In genomic region chrX:56767413-56768119, GRCh38 we compare ENCODE assay signal across 8 cellular contexts. TPM values are rescaled to one million over a fixed set of nuclear protein-coding genes. Genes with fewer than 3 reads are reported as not detected.
DNase-seq lines count a peak whose midpoint lies in the region; ATAC-seq, FAIRE-seq and TF ChIP-seq lines count a peak whose summit lies in the region.
"Not testable (repeated sequence)": the region's sequence is repeated elsewhere in the genome, so short reads cannot be mapped to it uniquely, and the experiment has no call there.

No MANE protein-coding gene starts in this region.

- not testable (repeated sequence) for H3K79me2 ChIP-seq in trophoblast cell (ENCODE audit: control insufficient read depth, insufficient read depth, low read length, poor library complexity)

- H3K14ac ChIP-seq in IMR-90 (replicated peaks; ENCODE audit: low read depth, low read length); trophoblast cell (ENCODE audit: low read length): not testable (repeated sequence)

- H2BK5ac ChIP-seq in IMR-90 (ENCODE audit: low read depth, low read length, poor library complexity, severe bottlenecking), result peak overlapping the region; percentile 32
- not testable (repeated sequence) for H2BK5ac ChIP-seq in trophoblast cell (ENCODE audit: low read depth, low read length, poor library complexity)

- H3K4me2 ChIP-seq in IMR-90 (ENCODE audit: low read depth, low read length), result peak overlapping the region; percentile 82
- not testable (repeated sequence) for H3K4me2 ChIP-seq in trophoblast cell (ENCODE audit: low read length)

- TF ChIP-seq POLR2A in IMR-90 (IDR thresholded peaks at IDR 0.05; ENCODE audit: low read depth, low read length); vagina (IDR thresholded peaks at IDR 0.05): not testable (repeated sequence)

- H3K4me3 ChIP-seq in IMR-90 (ENCODE audit: insufficient read depth, low read depth, low read length), result peak overlapping the region; percentile 59
- peak overlapping the region in 2 of 3 donors; percentile 64 to 71 for H3K4me3 ChIP-seq in liver (ENCODE audit: low read depth in 1 of 3, low read length in 3 of 3)
- H3K4me3 ChIP-seq in trophoblast cell (ENCODE audit: low read depth, low read length), result not testable (repeated sequence)
- peak overlapping the region; percentile 50 to 57 for H3K4me3 ChIP-seq in vagina

- H3K9me3 ChIP-seq in IMR-90 (ENCODE audit: control insufficient read depth, insufficient read depth, low read length); liver (ENCODE audit: control insufficient read depth in 4 of 4, low read length in 3 of 4); trophoblast cell (ENCODE audit: insufficient read depth, low read depth, low read length); vagina: not testable (repeated sequence)

- not testable (repeated sequence) for H4K8ac ChIP-seq in IMR-90 (ENCODE audit: low read depth in 2 of 2, low read length in 2 of 2); trophoblast cell (ENCODE audit: low read depth, low read length)

- H2AK9ac ChIP-seq in IMR-90 (replicated peaks; ENCODE audit: low read depth, low read length, poor library complexity), result peak overlapping the region; percentile 55

- intact Hi-C loops in IMR-90 (cut with micrococcal nuclease); vagina (cut with DNase I): not testable (repeated sequence)

- not testable (repeated sequence) for H4K12ac ChIP-seq in trophoblast cell (ENCODE audit: low read depth, low read length)

- H3K9ac ChIP-seq in IMR-90 (ENCODE audit: low read depth, low read length); trophoblast cell (ENCODE audit: low read length): not testable (repeated sequence)
- peak overlapping the region in 1 of 2 donors; percentile 43 for H3K9ac ChIP-seq in liver (ENCODE audit: low read depth in 1 of 2, low read length in 2 of 2)

- not testable (repeated sequence) for H4K5ac ChIP-seq in IMR-90 (ENCODE audit: low read depth, low read length)

- not testable (repeated sequence) for BruUV-seq in IMR-90 (replicated peaks; lab: Mats Ljungman, UMichigan)

- POLR2A ChIA-PET in IMR-90 (lab: Charles Lee; ENCODE audit: unreplicated experiment), result not testable (repeated sequence)

- H4K20me1 ChIP-seq in IMR-90 (ENCODE audit: insufficient read depth, low read length), result not testable (repeated sequence)

- not testable (repeated sequence) for H2BK120ac ChIP-seq in IMR-90 (ENCODE audit: low read depth, low read length); trophoblast cell (ENCODE audit: insufficient read depth, low read length, poor library complexity)

- in situ Hi-C loops in IMR-90 (cut with MboI; ENCODE audit: low sequenced_read_pairs), result not testable (repeated sequence)

- H3K27me3 ChIP-seq in IMR-90 (ENCODE audit: control insufficient read depth, insufficient read depth, low read length); liver (ENCODE audit: control insufficient read depth in 4 of 4, insufficient read depth in 4 of 4, low read length in 3 of 4); trophoblast cell (ENCODE audit: insufficient read depth, low read length); vagina: not testable (repeated sequence)

- DNase-seq in IMR-90, result not testable (repeated sequence)
- DNase-seq in activated gamma-delta T cell treated with Interleukin-2 at 50 U/mL for 16 hours (peak; percentile 19), trophoblast cell (peak in 1 of 2 donors; percentile 34), vagina (ENCODE audit: extremely low spot score in 2 of 2) (peak in 1 of 2 donors; percentile 74)

- ATAC-seq in GM18858 (IDR thresholded peaks at IDR 0.05; ENCODE audit: unreplicated experiment), result peak; percentile 23
- ATAC-seq in GM21825 (IDR thresholded peaks at IDR 0.05; ENCODE audit: unreplicated experiment), result peak; percentile 26
- peak; percentile 60 for ATAC-seq in IMR-90 (ENCODE audit: low read depth)

- not testable (repeated sequence) for TF ChIP-seq RAD21 in IMR-90 (IDR thresholded peaks at IDR 0.05; ENCODE audit: low read length); liver (IDR thresholded peaks at IDR 0.05)

- peak overlapping the region; percentile 60 for H2BK12ac ChIP-seq in trophoblast cell (ENCODE audit: low read length)

- H3K4me1 ChIP-seq in IMR-90 (ENCODE audit: control insufficient read depth, insufficient read depth, low read length), result not testable (repeated sequence)
- peaks cover 0 to 45% (median 36%) of the 10 kb centered on the region in 4 donors for H3K4me1 ChIP-seq in liver (ENCODE audit: control insufficient read depth in 4 of 4, insufficient read depth in 4 of 4, low read length in 3 of 4)
- H3K4me1 ChIP-seq in trophoblast cell (ENCODE audit: control insufficient read depth in 1 of 2, insufficient read depth in 2 of 2, low read length in 2 of 2), result peaks cover 9 to 18% of the 10 kb centered on the region in 2 experiments
- H3K4me1 ChIP-seq in vagina, result peaks cover 34% of the 10 kb centered on the region

- H3K27ac ChIP-seq in IMR-90 (ENCODE audit: insufficient read depth, low read length); trophoblast cell (ENCODE audit: low read depth, low read length): not testable (repeated sequence)
- peak overlapping the region in 1 of 2 donors; percentile 42 for H3K27ac ChIP-seq in liver (ENCODE audit: low read depth in 1 of 2, low read length in 2 of 2)
- peak overlapping the region; percentile 73 for H3K27ac ChIP-seq in vagina

- not testable (repeated sequence) for H2BK15ac ChIP-seq in IMR-90 (ENCODE audit: low read depth, low read length)

- no CpG with 5 or more reads among the region's 39 CpGs for WGBS in IMR-90 (ENCODE audit: extremely low coverage in 2 of 2, insufficient read length in 1 of 2), 2 experiments
- 96% methylated on average over 23 of the region's 39 CpGs for WGBS in liver
- WGBS in trophoblast cell (ENCODE audit: extremely low coverage, insufficient coverage, insufficient read length), result no CpG with 5 or more reads among the region's 39 CpGs

- not testable (repeated sequence) for H3K56ac ChIP-seq in IMR-90 (ENCODE audit: extremely low read depth, insufficient read depth, low read length)

- H3K36me3 ChIP-seq in IMR-90 (ENCODE audit: control insufficient read depth, insufficient read depth, low read length); liver (ENCODE audit: control insufficient read depth in 4 of 4, insufficient read depth in 3 of 4, low read depth in 1 of 4, low read length in 3 of 4); trophoblast cell (ENCODE audit: control insufficient read depth in 1 of 2, insufficient read depth in 2 of 2, low read length in 2 of 2); vagina: not testable (repeated sequence)

- not testable (repeated sequence) for H3K79me1 ChIP-seq in IMR-90 (ENCODE audit: low read depth in 1 of 2, low read length in 2 of 2)
- H3K79me1 ChIP-seq in trophoblast cell (ENCODE audit: low read length), result peaks cover 12% of the 10 kb centered on the region

- not testable (repeated sequence) for H2BK20ac ChIP-seq in IMR-90 (ENCODE audit: low read depth, low read length)

- H3K18ac ChIP-seq in IMR-90 (ENCODE audit: low read depth, low read length), result not testable (repeated sequence)
- H3K18ac ChIP-seq in trophoblast cell (ENCODE audit: low read length), result peak overlapping the region; percentile 65

- CTCF ChIA-PET in IMR-90 (lab: Yijun Ruan, JAX), result not testable (repeated sequence)

- H3K4ac ChIP-seq in IMR-90 (ENCODE audit: low read depth, low read length); trophoblast cell (ENCODE audit: low read depth, low read length): not testable (repeated sequence)

- H2AK5ac ChIP-seq in IMR-90 (ENCODE audit: low read depth, low read length); trophoblast cell (ENCODE audit: low read length): not testable (repeated sequence)

- not testable (repeated sequence) for H4K91ac ChIP-seq in IMR-90 (ENCODE audit: insufficient read depth, low read depth, low read length)
- H4K91ac ChIP-seq in trophoblast cell (ENCODE audit: low read depth, low read length), result peak overlapping the region; percentile 11

- H2AFZ ChIP-seq in IMR-90 (replicated peaks; ENCODE audit: low read length, poor library complexity), result peak overlapping the region; percentile 81
- H2AFZ ChIP-seq in trophoblast cell (ENCODE audit: insufficient read depth, low read length, poor library complexity), result not testable (repeated sequence)

- FAIRE-seq in endometrium (lab: Jason Lieb, UNC), result peak; percentile 98

- TF ChIP-seq CTCF in IMR-90 (conservative IDR thresholded peaks at IDR 0.05; ENCODE audit: low read depth, low read length); liver (IDR thresholded peaks at IDR 0.05; ENCODE audit: low read depth, low read length, missing input control): not testable (repeated sequence)
- TF ChIP-seq CTCF in vagina (IDR thresholded peaks at IDR 0.05), result peak in 1 of 3 experiments; percentile 34

- dilution Hi-C loops in IMR-90 (cut with HindIII; ENCODE audit: low sequenced_read_pairs, unreplicated experiment), result not testable (repeated sequence)

- H3K9me1 ChIP-seq in IMR-90 (ENCODE audit: insufficient read depth, low read length), result not testable (repeated sequence)

- not testable (repeated sequence) for H3K23ac ChIP-seq in IMR-90 (ENCODE audit: low read depth, low read length); trophoblast cell (ENCODE audit: low read length)

RNA-seq across cellular contexts. Expression of gene NBDY, which starts 38.5 kb away (rescaled TPM):
- total RNA-seq in IMR-90 (2012; rRNA removed), result 2.5 and 3.2 TPM in 2 replicates
- 61.5 and 64.6 TPM in 2 replicates for polyA plus RNA-seq in IMR-90 (2012; rRNA removed)
- polyA plus RNA-seq in IMR-90 (2012; cell fraction: cytosol; rRNA removed), result 18.4 and 26.7 TPM in 2 replicates
- 8.0 and 12.8 TPM in 2 replicates for polyA plus RNA-seq in IMR-90 (2012; cell fraction: nucleus; rRNA removed; ENCODE audit: low replicate concordance)
- total RNA-seq in liver, result 1 to 10 TPM in 1 of 2 donors, under 1 TPM in 1; 0.84 to 3.5 TPM
- polyA plus RNA-seq in liver, result 10 to 100 TPM in 1 of 2 donors, 1 to 10 TPM in 1; 7.0 to 10.4 TPM
- polyA plus RNA-seq in trophoblast cell (2013), result 85.5 and 86.3 TPM in 2 replicates
- total RNA-seq in vagina, result 13.8 TPM
